ENCODE assay signal across 1 cellular context in genomic region chrX:13022926-13023325, GRCh38.
TF ChIP-seq lines count a peak whose summit lies in the region.

No MANE protein-coding gene starts in this region.

TF ChIP-seq in GM23338, 12 proteins besides CTCF, POLR2A, EP300 and RAD21 (continued from another document):
- TF ChIP-seq ZNF462 (CRISPR knock-in tag; IDR thresholded peaks at IDR 0.05) (no peak), ZNF331 (CRISPR knock-in tag; IDR thresholded peaks at IDR 0.05; ENCODE audit: low read depth) (no peak), STAT1 (IDR thresholded peaks at IDR 0.05; ENCODE audit: unreplicated experiment) (no peak), ETS1 (IDR thresholded peaks at IDR 0.05) (no peak)
